24 cellular contexts compared by ENCODE assay signal in genomic region chr6:160450849-160451248, GRCh38.
"Had no signal": no experiment of that assay in that cellular context is flagged by ENCODE, and none has a peak within 500 bp of the region (broad histone marks: within the 10 kb centered on the region; RNA-seq: fewer than 3 reads in every experiment).

No MANE protein-coding gene starts in this region.

- H3K9me3 ChIP-seq: ovary, psoas muscle, right lobe of liver, sigmoid colon, stomach, thoracic aorta, thyroid gland, upper lobe of left lung, vagina had no signal

- H3K4me1 ChIP-seq: neural progenitor cell, parathyroid adenoma, psoas muscle had no signal

- H3K27me3 ChIP-seq: neural progenitor cell, ovary, right lobe of liver, sigmoid colon, stomach, thyroid gland, tibial nerve, upper lobe of left lung, vagina had no signal

- H3K27ac ChIP-seq: neural progenitor cell, ovary, parathyroid adenoma, psoas muscle, right lobe of liver, sigmoid colon, stomach, thoracic aorta, thyroid gland, tibial nerve, upper lobe of left lung, vagina had no signal

- H2AFZ ChIP-seq: neural progenitor cell, parathyroid adenoma had no signal

- DNase-seq: occipital lobe; ovary; posterior cingulate gyrus; psoas muscle; right cardiac atrium; right lobe of liver; sigmoid colon; small intestine; stimulated activated CD4-positive, alpha-beta T cell treated with anti-CD3 and anti-CD28 coated beads, Interleukin-15, amount 100 ng/mL, for 24 hours; stimulated activated CD4-positive, alpha-beta T cell treated with anti-CD3 and anti-CD28 coated beads, Interleukin-2, amount 100 ng/mL, for 24 hours; stimulated activated CD4-positive, alpha-beta T cell treated with anti-CD3 and anti-CD28 coated beads, Interleukin-2, amount 100 ng/mL, for 48 hours; stimulated activated CD4-positive, alpha-beta T cell treated with anti-CD3 and anti-CD28 coated beads, Interleukin-4, amount 100 ng/mL, for 24 hours; stimulated activated naive B cell treated with anti-CD40 and anti-IgM and Interleukin-4, amounts not matched to agents 10 μg/mL and 1 μg/mL and 100 μg/mL, for 72 hours; stimulated activated naive CD4-positive, alpha-beta T cell treated with Interleukin-2 at 50 U/mL for 16 hours; stomach; thyroid gland; trophoblast cell; upper lobe of left lung had no signal

- H3K9ac ChIP-seq: neural progenitor cell, parathyroid adenoma had no signal

- ATAC-seq: psoas muscle; right cardiac atrium; right lobe of liver; stimulated activated effector memory CD8-positive, alpha-beta T cell treated with anti-CD3 and anti-CD28 coated beads, Interleukin-12 subunit alpha, Interleukin-12 subunit beta, amount 100 ng/mL, for 72 hours; stimulated activated naive B cell treated with anti-CD40 and anti-IgM and Interleukin-4, amounts not matched to agents 10 μg/mL and 1 μg/mL and 100 μg/mL, for 72 hours had no signal

- H3K4me3 ChIP-seq: neural progenitor cell, ovary, psoas muscle, right lobe of liver, sigmoid colon, stomach, thoracic aorta, thyroid gland, tibial nerve, upper lobe of left lung, vagina had no signal

- H3K4me2 ChIP-seq: neural progenitor cell had no signal

- H3K36me3 ChIP-seq: neural progenitor cell, ovary, sigmoid colon, stomach, thyroid gland, upper lobe of left lung, vagina had no signal

- H3K79me2 ChIP-seq: parathyroid adenoma had no signal
